In genomic region chr16:57619133-57619605, GRCh38 we compare ENCODE assay signal across 15 cellular contexts. TPM values are rescaled to one million over a fixed set of nuclear protein-coding genes. Genes with fewer than 3 reads are reported as not detected.
DNase-seq lines count a peak whose midpoint lies in the region; ATAC-seq and TF ChIP-seq lines count a peak whose summit lies in the region.
"Had no signal": no experiment of that assay in that cellular context is flagged by ENCODE, and none has a peak within 500 bp of the region (broad histone marks: within the 10 kb centered on the region; RNA-seq: fewer than 3 reads in every experiment).

No MANE protein-coding gene starts in this region.

- H3K27me3 ChIP-seq in GM23338 (ENCODE audit: insufficient read depth) = no peaks in the 10 kb centered on the region
- no peaks in the 10 kb centered on the region for H3K27me3 ChIP-seq in RWPE2 (ENCODE audit: insufficient read depth, poor library complexity, severe bottlenecking)
- no peaks in the 10 kb centered on the region for H3K27me3 ChIP-seq in esophagus (ENCODE audit: control insufficient read depth in 1 of 2, insufficient read depth in 2 of 2, low read length in 2 of 2)
- H3K27me3 ChIP-seq in prostate gland (replicated peaks; ENCODE audit: insufficient read depth) = no peaks in the 10 kb centered on the region
- no peaks in the 10 kb centered on the region for H3K27me3 ChIP-seq in Karpas-422 (ENCODE audit: low read length)

- no peak overlapping the region for H3K27ac Mint-ChIP-seq in GM23338
- H3K27ac Mint-ChIP-seq: activated B cell treated with CpG ODN at 0.5 μM for 24 hours, CD14-positive monocyte had no signal

- intact Hi-C loops in prostate gland (cut with DNase I) = no loop called here

- WGBS in esophagus, 2 donors = 53 to 66% methylated on average over 8 of the region's 8 CpGs
- 58% methylated on average over 8 of the region's 8 CpGs for WGBS in prostate gland

- no peak overlapping the region for H3K4me2 ChIP-seq in GM23338
- H3K4me2 ChIP-seq in Karpas-422 (ENCODE audit: low read depth, low read length, poor library complexity, severe bottlenecking) = no peak overlapping the region

- TF ChIP-seq CTCF in GM23338 (conservative IDR thresholded peaks at IDR 0.05; ENCODE audit: low read depth in 2 of 2) = no peak
- no peak for TF ChIP-seq CTCF in RWPE2 (IDR thresholded peaks at IDR 0.05; ENCODE audit: poor library complexity, severe bottlenecking)
- no peak for TF ChIP-seq CTCF in prostate gland (IDR thresholded peaks at IDR 0.05)

- H3K36me3 Mint-ChIP-seq in GM23338 (ENCODE audit: low read depth) = no peaks in the 10 kb centered on the region
- H3K36me3 Mint-ChIP-seq: CD14-positive monocyte had no signal

- DNase-seq in GM23338 (ENCODE audit: low spot score) = no peak
- DNase-seq in RWPE2 (ENCODE audit: low spot score) = peak; percentile 56
- DNase-seq in prostate gland (ENCODE audit: low spot score) = no peak
- DNase-seq in Karpas-422 = no peak
- no peak for DNase-seq in anterior cingulate cortex (lab: John Stamatoyannopoulos, UW)
- DNase-seq: activated B cell treated with CpG ODN at 0.5 μM for 24 hours; activated CD8-positive, alpha-beta memory T cell treated with anti-CD3 and anti-CD28 coated beads, Interleukin-2, amount 50 U/mL, for 4 hours; mesendoderm; stimulated activated CD4-positive, alpha-beta T cell treated with anti-CD3 and anti-CD28 coated beads, Interleukin-15, amount 100 ng/mL, for 24 hours had no signal

- H4K20me1 ChIP-seq in GM23338 (replicated peaks; ENCODE audit: insufficient read depth) (no peaks in the 10 kb centered on the region), Karpas-422 (ENCODE audit: insufficient read depth, low read depth, low read length) (no peaks in the 10 kb centered on the region)

- H3F3A ChIP-seq in GM23338 (replicated peaks; ENCODE audit: low read depth) = no peaks in the 10 kb centered on the region

- H3K9me3 Mint-ChIP-seq in GM23338 = no peaks in the 10 kb centered on the region
- H3K9me3 Mint-ChIP-seq: activated B cell treated with CpG ODN at 0.5 μM for 24 hours, CD14-positive monocyte, H9 had no signal

- H3K4me1 Mint-ChIP-seq in GM23338 = peaks cover 33% of the 10 kb centered on the region
- H3K4me1 Mint-ChIP-seq: activated B cell treated with CpG ODN at 0.5 μM for 24 hours, CD14-positive monocyte had no signal

- H3K9me3 ChIP-seq in RWPE2 (ENCODE audit: severe bottlenecking) = no peaks in the 10 kb centered on the region
- no peaks in the 10 kb centered on the region for H3K9me3 ChIP-seq in esophagus (ENCODE audit: control insufficient read depth in 2 of 2, insufficient read depth in 1 of 2, low read depth in 1 of 2, low read length in 1 of 2)
- H3K9me3 ChIP-seq in prostate gland = no peaks in the 10 kb centered on the region
- H3K9me3 ChIP-seq in Karpas-422 (ENCODE audit: low read length) = no peaks in the 10 kb centered on the region
- H3K9me3 ChIP-seq: thoracic aorta had no signal

- H3K4me3 Mint-ChIP-seq in GM23338 = no peak overlapping the region; the same call in 2 of the 3 replicates
- H3K4me3 Mint-ChIP-seq: activated B cell treated with CpG ODN at 0.5 μM for 24 hours, H9 had no signal

- no peak overlapping the region for H3K4me3 ChIP-seq in GM23338
- no peak overlapping the region for H3K4me3 ChIP-seq in RWPE2 (ENCODE audit: severe bottlenecking)
- peak overlapping the region in 1 of 2 donors; percentile 51 for H3K4me3 ChIP-seq in esophagus (ENCODE audit: low read depth in 1 of 2, low read length in 2 of 2)
- peak overlapping the region in 1 of 2 donors; percentile 41 for H3K4me3 ChIP-seq in prostate gland
- no peak overlapping the region for H3K4me3 ChIP-seq in Karpas-422 (ENCODE audit: low read length)
- H3K4me3 ChIP-seq: thoracic aorta had no signal

- ATAC-seq in GM23338 (no peak), RWPE2 (ENCODE audit: low read depth) (no peak), GM19035 (IDR thresholded peaks at IDR 0.05; ENCODE audit: unreplicated experiment) (no peak), HG02623 (IDR thresholded peaks at IDR 0.05; ENCODE audit: unreplicated experiment) (no peak)

- H3K27ac ChIP-seq in GM23338 (ENCODE audit: low read depth) (no peak overlapping the region), RWPE2 (ENCODE audit: poor library complexity, severe bottlenecking) (peak overlapping the region; percentile 89), esophagus (ENCODE audit: low read depth in 2 of 2, low read length in 1 of 2) (peak overlapping the region; percentile 86 to 94), prostate gland (peak overlapping the region; percentile 83 to 87), Karpas-422 (ENCODE audit: low read length) (no peak overlapping the region)
- H3K27ac ChIP-seq: thoracic aorta had no signal

- no peaks in the 10 kb centered on the region for H3K36me3 ChIP-seq in GM23338 (ENCODE audit: insufficient read depth)
- peaks cover 17% of the 10 kb centered on the region for H3K36me3 ChIP-seq in RWPE2 (ENCODE audit: low read depth)
- H3K36me3 ChIP-seq in esophagus (ENCODE audit: control insufficient read depth in 2 of 2, insufficient read depth in 2 of 2, low read length in 1 of 2) = no peaks in the 10 kb centered on the region
- H3K36me3 ChIP-seq in prostate gland = no peaks in the 10 kb centered on the region
- no peaks in the 10 kb centered on the region for H3K36me3 ChIP-seq in Karpas-422 (ENCODE audit: insufficient read depth, low read length)
- H3K36me3 ChIP-seq: thoracic aorta had no signal

- H3K4me1 ChIP-seq in GM23338 (ENCODE audit: insufficient read depth) (0 out of 2 replicates have a peak, but pooled peaks cover 5% of the 10 kb centered on the region), RWPE2 (ENCODE audit: insufficient read depth, poor library complexity, severe bottlenecking) (peaks cover 48% of the 10 kb centered on the region), esophagus (ENCODE audit: control insufficient read depth in 2 of 2, insufficient read depth in 2 of 2, low read length in 1 of 2) (peaks cover 0 to 32% of the 10 kb centered on the region in 2 donors), prostate gland (replicated peaks) (peaks cover 15% of the 10 kb centered on the region), Karpas-422 (ENCODE audit: low read length) (no peaks in the 10 kb centered on the region)

- peaks cover 13% of the 10 kb centered on the region for H3K27me3 Mint-ChIP-seq in GM23338 (ENCODE audit: insufficient read depth, low read depth, poor library complexity)

- peak overlapping the region; percentile 69 for H2AFZ ChIP-seq in GM23338
- no peak overlapping the region for H2AFZ ChIP-seq in Karpas-422 (ENCODE audit: low read length)

- no peak overlapping the region for H3K9ac ChIP-seq in Karpas-422 (ENCODE audit: low read length)

- H3K79me2 ChIP-seq in GM23338 (replicated peaks; ENCODE audit: insufficient read depth) = no peaks in the 10 kb centered on the region
- no peaks in the 10 kb centered on the region for H3K79me2 ChIP-seq in Karpas-422 (ENCODE audit: low read length)

- H3K9me2 ChIP-seq in GM23338 (ENCODE audit: insufficient read depth) = no peaks in the 10 kb centered on the region
- no peaks in the 10 kb centered on the region for H3K9me2 ChIP-seq in Karpas-422 (replicated peaks; ENCODE audit: insufficient read depth, low read length)

- TF ChIP-seq POLR2A in prostate gland (IDR thresholded peaks at IDR 0.05) = no peak

TF ChIP-seq in GM23338, 12 proteins besides CTCF, POLR2A, EP300 and RAD21 (continues in another document):
- no peak for TF ChIP-seq JUNB (IDR thresholded peaks at IDR 0.05; ENCODE audit: unreplicated experiment)

RNA-seq across cellular contexts. Expression of gene ADGRG1, which starts 9.3 kb away (rescaled TPM):
- 0.12 and 0.14 TPM in 2 replicates for total RNA-seq in GM23338 (2014; rRNA removed; shearing (Covaris generic))
- polyA plus RNA-seq in GM23338 (2016; fragmentation: Nextera tagmentation; extraction: Ambion mirVana) (0.09 and 0.47 TPM in 2 replicates), esophagus (10 to 100 TPM; 30.9 to 31.1 TPM)
- 100 to 1,000 TPM in 1 of 2 donors, 10 to 100 TPM in 1; 78.5 to 347 TPM for total RNA-seq in prostate gland
- not detected in 2 replicates for total RNA-seq in Karpas-422 (2014; rRNA removed; shearing (Covaris generic); ENCODE audit: low replicate concordance)

RNA-seq across cellular contexts. Expression of gene ADGRG3, which starts 48.9 kb away (rescaled TPM):
- not detected in 2 replicates for total RNA-seq in GM23338 (2014; rRNA removed; shearing (Covaris generic))
- not detected in 2 replicates for polyA plus RNA-seq in GM23338 (2016; fragmentation: Nextera tagmentation; extraction: Ambion mirVana)
- polyA plus RNA-seq in esophagus = under 1 TPM; 0.31 to 0.72 TPM
- total RNA-seq in prostate gland = not detected
- not detected in 2 replicates for total RNA-seq in Karpas-422 (2014; rRNA removed; shearing (Covaris generic); ENCODE audit: low replicate concordance)
- total RNA-seq: activated B cell treated with CpG ODN at 0.5 μM for 24 hours had no signal

Comparison
In these comparisons a context has a peak if more than half of its experiments do, and no peak if none do; other contexts are left out.
1. H3K27ac ChIP-seq: peak in RWPE2 (single experiment), esophagus (2 of 2) and prostate gland (2 of 2); none in GM23338 (single experiment) and Karpas-422 (single experiment).
2. RNA of gene ADGRG1, which starts 9.3 kb away (total RNA-seq): 78.5 to 347 TPM in prostate gland; 0.12 to 0.14 TPM in GM23338 and not detected in Karpas-422; every median in the first group is over 10 times any median in the second.